ENCODE assay signal across 23 cellular contexts in the genomic region with DNA sequence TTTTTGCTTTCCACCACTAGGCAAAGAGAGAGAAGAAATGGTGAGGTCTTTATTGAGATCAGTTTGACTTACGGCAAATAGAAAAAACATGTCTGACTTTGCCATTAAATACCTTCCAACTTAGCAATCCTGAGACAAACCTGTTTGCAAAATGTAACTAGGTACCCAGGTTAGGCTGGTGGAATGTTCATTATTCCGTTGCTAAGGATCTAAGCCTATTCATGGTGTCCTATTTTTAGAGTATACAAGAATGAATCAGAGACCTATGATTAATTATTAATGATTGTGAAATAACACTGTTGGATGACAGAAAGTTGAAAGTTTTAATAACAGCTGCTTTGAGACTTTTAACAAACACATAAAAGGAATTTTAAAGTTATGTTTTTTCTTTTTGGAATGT. TPM values are rescaled to one million over a fixed set of nuclear protein-coding genes. Genes with fewer than 3 reads are reported as not detected.
DNase-seq lines count a peak whose midpoint lies in the region; ATAC-seq and TF ChIP-seq lines count a peak whose summit lies in the region.
"Had no signal": no experiment of that assay in that cellular context is flagged by ENCODE, and none has a peak within 500 bp of the region (broad histone marks: within the 10 kb centered on the region; RNA-seq: fewer than 3 reads in every experiment).

No MANE protein-coding gene starts in this region.

- H4K20me1 ChIP-seq in OCI-LY7 (ENCODE audit: insufficient read depth, low read length) = no peaks in the 10 kb centered on the region

- no peaks in the 10 kb centered on the region for H3K27me3 ChIP-seq in liver (ENCODE audit: control insufficient read depth in 4 of 4, insufficient read depth in 4 of 4, low read length in 3 of 4)

- BruUV-seq in OCI-LY7 (replicated peaks; lab: Mats Ljungman, UMichigan) = no TSS peak

- H3K27ac ChIP-seq in liver (ENCODE audit: low read depth in 1 of 2, low read length in 2 of 2) (peak overlapping the region; percentile 22 to 59), OCI-LY7 (ENCODE audit: low read depth, low read length, poor library complexity, severe bottlenecking) (no peak overlapping the region)
- H3K27ac ChIP-seq: 22Rv1, C4-2B, thoracic aorta, VCaP had no signal

- H3K4me2 ChIP-seq in OCI-LY7 (ENCODE audit: low read length) = no peak overlapping the region

- H3K9ac ChIP-seq in liver (ENCODE audit: low read depth in 1 of 2, low read length in 2 of 2) = no peak overlapping the region

- H3K4me3 ChIP-seq in liver (ENCODE audit: low read depth in 1 of 3, low read length in 3 of 3) = no peak overlapping the region
- no peak overlapping the region for H3K4me3 ChIP-seq in OCI-LY7 (ENCODE audit: low read depth, low read length, poor library complexity, severe bottlenecking)
- H3K4me3 ChIP-seq: thoracic aorta had no signal

- TF ChIP-seq RAD21 in liver (IDR thresholded peaks at IDR 0.05) = no peak

- H3K9me3 ChIP-seq in liver (ENCODE audit: control insufficient read depth in 4 of 4, low read length in 3 of 4) (no peaks in the 10 kb centered on the region), OCI-LY7 (ENCODE audit: low read length) (no peaks in the 10 kb centered on the region)
- H3K9me3 ChIP-seq: thoracic aorta had no signal

- DNase-seq in DMS53 (lab: John Stamatoyannopoulos, UW) = peak; percentile 62
- no peak for DNase-seq in DMS53 treated with DMSO at 0.1 percent for 48 hours (lab: John Stamatoyannopoulos, UW; ENCODE audit: unreplicated experiment)
- no peak for DNase-seq in AML-193 (lab: John Stamatoyannopoulos, UW)
- no peak for DNase-seq in OCI-LY7 (ENCODE audit: low spot score)
- no peak for DNase-seq in ureter (ENCODE audit: low spot score)
- DNase-seq: activated CD4-positive, alpha-beta T cell treated with anti-CD3 and anti-CD28 coated beads, Interleukin-2, amount 50 U/mL, for 4 hours; activated naive CD4-positive, alpha-beta T cell treated with anti-CD3 and anti-CD28 coated beads, Interleukin-2, amount 10 ng/mL, durations not matched to agents 7 days and 5 days; DMS153; NCI-H146; NCI-H446; occipital lobe; SHP77; stimulated activated CD4-positive, alpha-beta T cell treated with anti-CD3 and anti-CD28 coated beads, Interleukin-4, amount 100 ng/mL, for 4 hours; stimulated activated CD8-positive, alpha-beta memory T cell treated with anti-CD3 and anti-CD28 coated beads, Interleukin-4, amount 100 ng/mL, for 48 hours had no signal

- peak; percentile 100 for ATAC-seq in esophagus mucosa
- no peak for ATAC-seq in GM19324 (IDR thresholded peaks at IDR 0.05; ENCODE audit: low FRiP score, unreplicated experiment)

- no peaks in the 10 kb centered on the region for H3K79me2 ChIP-seq in OCI-LY7 (ENCODE audit: insufficient read depth, low read depth, low read length)

- peaks cover 0 to 25% (median 8%) of the 10 kb centered on the region in 4 donors for H3K4me1 ChIP-seq in liver (ENCODE audit: control insufficient read depth in 4 of 4, insufficient read depth in 4 of 4, low read length in 3 of 4)
- H3K4me1 ChIP-seq in OCI-LY7 (ENCODE audit: insufficient read depth, low read length, poor library complexity, severe bottlenecking) = no peaks in the 10 kb centered on the region

- H3K36me3 ChIP-seq in liver (ENCODE audit: control insufficient read depth in 4 of 4, insufficient read depth in 3 of 4, low read depth in 1 of 4, low read length in 3 of 4) (no peaks in the 10 kb centered on the region), OCI-LY7 (ENCODE audit: insufficient read depth, low read length) (no peaks in the 10 kb centered on the region)
- H3K36me3 ChIP-seq: thoracic aorta had no signal

- TF ChIP-seq CTCF in liver (IDR thresholded peaks at IDR 0.05; ENCODE audit: low read depth, low read length, missing input control) (no peak), OCI-LY7 (conservative IDR thresholded peaks at IDR 0.05; ENCODE audit: low read length) (no peak)

- WGBS in liver = 51% methylated on average over 2 of the region's 2 CpGs

- intact Hi-C loops in OCI-LY7 (cut with micrococcal nuclease; ENCODE audit: unreplicated experiment) = no loop called here

- POLR2A ChIA-PET in OCI-LY7 (lab: Charles Lee) = no interaction called here

- H3K9me2 ChIP-seq in OCI-LY7 (ENCODE audit: insufficient read depth, low read length) = no peaks in the 10 kb centered on the region

- CTCF ChIA-PET in OCI-LY7 (lab: Charles Lee; ENCODE audit: unreplicated experiment) = interaction anchor here (1.3 kb wide), 1 partner anchor 9 kb away, joined by 3 read pairs; no protein-coding TSS in a partner anchor

- H2AFZ ChIP-seq in OCI-LY7 (ENCODE audit: low read length) = no peak overlapping the region

TF ChIP-seq in liver, 16 proteins besides CTCF, POLR2A, EP300 and RAD21:
- TF ChIP-seq SP1 (IDR thresholded peaks at IDR 0.05) (peak; percentile 34), JUND (IDR thresholded peaks at IDR 0.05) (peak in 1 of 2 donors; percentile 34), FOXA1 (IDR thresholded peaks at IDR 0.05) (no peak), GABPA (IDR thresholded peaks at IDR 0.05 in 1 of 2, conservative IDR thresholded peaks at IDR 0.05 in 1 of 2) (no peak), YY1 (IDR thresholded peaks at IDR 0.05) (peak; percentile 57), FOXA2 (IDR thresholded peaks at IDR 0.05) (no peak), EGR1 (IDR thresholded peaks at IDR 0.05; ENCODE audit: low read depth in 2 of 2) (no peak), HNF4A (conservative IDR thresholded peaks at IDR 0.05) (no peak)
- TF ChIP-seq, protein P1, sequence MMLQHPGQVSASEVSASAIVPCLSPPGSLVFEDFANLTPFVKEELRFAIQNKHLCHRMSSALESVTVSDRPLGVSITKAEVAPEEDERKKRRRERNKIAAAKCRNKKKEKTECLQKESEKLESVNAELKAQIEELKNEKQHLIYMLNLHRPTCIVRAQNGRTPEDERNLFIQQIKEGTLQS (IDR thresholded peaks at IDR 0.05) = peak; percentile 13
- TF ChIP-seq, protein P2, sequence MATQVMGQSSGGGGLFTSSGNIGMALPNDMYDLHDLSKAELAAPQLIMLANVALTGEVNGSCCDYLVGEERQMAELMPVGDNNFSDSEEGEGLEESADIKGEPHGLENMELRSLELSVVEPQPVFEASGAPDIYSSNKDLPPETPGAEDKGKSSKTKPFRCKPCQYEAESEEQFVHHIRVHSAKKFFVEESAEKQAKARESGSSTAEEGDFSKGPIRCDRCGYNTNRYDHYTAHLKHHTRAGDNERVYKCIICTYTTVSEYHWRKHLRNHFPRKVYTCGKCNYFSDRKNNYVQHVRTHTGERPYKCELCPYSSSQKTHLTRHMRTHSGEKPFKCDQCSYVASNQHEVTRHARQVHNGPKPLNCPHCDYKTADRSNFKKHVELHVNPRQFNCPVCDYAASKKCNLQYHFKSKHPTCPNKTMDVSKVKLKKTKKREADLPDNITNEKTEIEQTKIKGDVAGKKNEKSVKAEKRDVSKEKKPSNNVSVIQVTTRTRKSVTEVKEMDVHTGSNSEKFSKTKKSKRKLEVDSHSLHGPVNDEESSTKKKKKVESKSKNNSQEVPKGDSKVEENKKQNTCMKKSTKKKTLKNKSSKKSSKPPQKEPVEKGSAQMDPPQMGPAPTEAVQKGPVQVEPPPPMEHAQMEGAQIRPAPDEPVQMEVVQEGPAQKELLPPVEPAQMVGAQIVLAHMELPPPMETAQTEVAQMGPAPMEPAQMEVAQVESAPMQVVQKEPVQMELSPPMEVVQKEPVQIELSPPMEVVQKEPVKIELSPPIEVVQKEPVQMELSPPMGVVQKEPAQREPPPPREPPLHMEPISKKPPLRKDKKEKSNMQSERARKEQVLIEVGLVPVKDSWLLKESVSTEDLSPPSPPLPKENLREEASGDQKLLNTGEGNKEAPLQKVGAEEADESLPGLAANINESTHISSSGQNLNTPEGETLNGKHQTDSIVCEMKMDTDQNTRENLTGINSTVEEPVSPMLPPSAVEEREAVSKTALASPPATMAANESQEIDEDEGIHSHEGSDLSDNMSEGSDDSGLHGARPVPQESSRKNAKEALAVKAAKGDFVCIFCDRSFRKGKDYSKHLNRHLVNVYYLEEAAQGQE (IDR thresholded peaks at IDR 0.05) = peak; percentile 14

RNA-seq across cellular contexts. Expression of a gene that starts 53.6 kb away (rescaled TPM):
- total RNA-seq in esophagus mucosa (0.48 TPM), liver (1 to 10 TPM; 1.7 to 2.9 TPM), OCI-LY7 (2022) (not detected in 2 replicates), ureter (2.4 TPM)
- polyA plus RNA-seq in liver = 1 to 10 TPM in 1 of 2 donors, under 1 TPM in 1; 0.54 to 3.3 TPM
- total RNA-seq in OCI-LY7 (2014; rRNA removed; shearing (Covaris generic)) = not detected in 2 replicates
- total RNA-seq: endothelial cell of umbilical vein, H1 had no signal
- polyA plus RNA-seq: endothelial cell of umbilical vein, H1 had no signal
